ENCODE assay signal across 8 cellular contexts in the genomic region with DNA sequence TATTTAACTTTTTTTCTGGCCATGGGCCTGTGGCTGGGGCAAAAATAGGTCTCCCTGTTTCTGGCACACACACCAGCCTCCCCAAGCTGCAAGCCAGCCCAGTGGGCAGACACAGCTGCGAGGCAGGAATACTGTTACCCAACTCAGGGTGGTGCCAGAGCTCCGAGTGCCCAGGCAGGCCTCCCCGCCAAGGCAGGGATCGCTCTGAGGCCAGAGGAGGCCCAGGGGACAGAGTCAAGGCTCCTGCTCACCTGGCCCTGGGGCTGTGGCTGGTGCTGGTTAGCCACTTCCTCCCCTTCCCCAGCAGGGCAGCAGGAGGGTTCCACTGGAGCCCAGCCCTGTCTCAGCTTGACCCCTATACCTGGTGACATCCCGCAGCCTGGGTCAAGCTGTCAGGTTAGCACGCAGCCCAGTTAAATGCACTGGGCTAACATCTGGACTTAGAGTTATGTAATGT.
DNase-seq lines count a peak whose midpoint lies in the region; ATAC-seq and TF ChIP-seq lines count a peak whose summit lies in the region.

No MANE protein-coding gene starts in this region.

- H3K4me1 Mint-ChIP-seq in activated CD8-positive, alpha-beta T cell treated with anti-CD3 and anti-CD28 coated beads, Interleukin-2, amount 10 ng/mL, durations not matched to agents 7 days and 5 days (ENCODE audit: low read depth), result peaks cover 28% of the 10 kb centered on the region

- H3K36me3 ChIP-seq in lower lobe of right lung, result no peaks in the 10 kb centered on the region

- POLR2A ChIA-PET in activated CD8-positive, alpha-beta T cell treated with anti-CD3 and anti-CD28 coated beads, Interleukin-2, amount 10 ng/mL, durations not matched to agents 7 days and 5 days (lab: Charles Lee), result interaction anchor here (1.0 to 1.3 kb wide), 2 partner anchors 10 to 67 kb away, joined by 3 to 4 read pairs; partner anchors contain the start of gene EPAS1

- peak overlapping the region; percentile 34 for H3K4me3 Mint-ChIP-seq in activated CD8-positive, alpha-beta T cell treated with anti-CD3 and anti-CD28 coated beads, Interleukin-2, amount 10 ng/mL, durations not matched to agents 7 days and 5 days

- DNase-seq in CD1c-positive myeloid dendritic cell (ENCODE audit: extremely low spot score) (peak; percentile 21), lower lobe of right lung (peak; percentile 61), HPDE6-E6E7 (ENCODE audit: extremely low spot score) (no peak), NCI-H1417 (lab: John Stamatoyannopoulos, UW) (no peak), NCI-H1105 (lab: John Stamatoyannopoulos, UW) (no peak)
- peak; percentile 36 for DNase-seq in activated CD8-positive, alpha-beta T cell treated with anti-CD3 and anti-CD28 coated beads, Interleukin-2, amount 10 ng/mL, durations not matched to agents 7 days and 5 days

- H3K27ac ChIP-seq in lower lobe of right lung, result peak overlapping the region; percentile 33

- peak; percentile 53 for ATAC-seq in GM19035 (IDR thresholded peaks at IDR 0.05; ENCODE audit: unreplicated experiment)
- ATAC-seq in HG03175 (IDR thresholded peaks at IDR 0.05; ENCODE audit: unreplicated experiment), result peak; percentile 67
- ATAC-seq in activated CD8-positive, alpha-beta T cell treated with anti-CD3 and anti-CD28 coated beads, Interleukin-2, amount 10 ng/mL, durations not matched to agents 7 days and 5 days, result peak; percentile 70
- peak; percentile 67 to 82 for ATAC-seq in lower lobe of right lung

- peak overlapping the region; percentile 85 for H3K27ac Mint-ChIP-seq in activated CD8-positive, alpha-beta T cell treated with anti-CD3 and anti-CD28 coated beads, Interleukin-2, amount 10 ng/mL, durations not matched to agents 7 days and 5 days

- H3K9me3 Mint-ChIP-seq in activated CD8-positive, alpha-beta T cell treated with anti-CD3 and anti-CD28 coated beads, Interleukin-2, amount 10 ng/mL, durations not matched to agents 7 days and 5 days (ENCODE audit: insufficient read depth), result no peaks in the 10 kb centered on the region

- no peaks in the 10 kb centered on the region for H3K36me3 Mint-ChIP-seq in activated CD8-positive, alpha-beta T cell treated with anti-CD3 and anti-CD28 coated beads, Interleukin-2, amount 10 ng/mL, durations not matched to agents 7 days and 5 days (ENCODE audit: low read depth)

- CTCF ChIA-PET in activated CD8-positive, alpha-beta T cell treated with anti-CD3 and anti-CD28 coated beads, Interleukin-2, amount 10 ng/mL, durations not matched to agents 7 days and 5 days (lab: Charles Lee), result interaction anchor here (0.6 to 2.9 kb wide), 4 partner anchors 47 to 580 kb away, joined by 3 to 11 read pairs (median 5); no protein-coding TSS in a partner anchor

- no peaks in the 10 kb centered on the region for H3K27me3 ChIP-seq in lower lobe of right lung (ENCODE audit: low read depth)

- H3K4me3 ChIP-seq in lower lobe of right lung, result no peak overlapping the region

- TF ChIP-seq CTCF in lower lobe of right lung (IDR thresholded peaks at IDR 0.05), result peak; percentile 28

- H3K9me3 ChIP-seq in lower lobe of right lung, result no peaks in the 10 kb centered on the region

- H3K4me1 ChIP-seq in lower lobe of right lung, result peaks cover 31% of the 10 kb centered on the region

- intact Hi-C loops in lower lobe of right lung (cut with DNase I), result no loop called here

- H3K27me3 Mint-ChIP-seq in activated CD8-positive, alpha-beta T cell treated with anti-CD3 and anti-CD28 coated beads, Interleukin-2, amount 10 ng/mL, durations not matched to agents 7 days and 5 days (ENCODE audit: low read depth), result peaks cover 25% of the 10 kb centered on the region

Comparison
In these comparisons a context has a peak if more than half of its experiments do, and no peak if none do; other contexts are left out.
1. DNase-seq: peak in CD1c-positive myeloid dendritic cell (single experiment), activated CD8-positive, alpha-beta T cell treated with anti-CD3 and anti-CD28 coated beads, Interleukin-2, amount 10 ng/mL, durations not matched to agents 7 days and 5 days (single experiment) and lower lobe of right lung (single experiment); none in HPDE6-E6E7 (single experiment), NCI-H1417 (0 of 3) and NCI-H1105 (single experiment).
2. Peak in every context shown above with its lines, with median percentiles within 50 percentile points of each other: ATAC-seq.